ENCODE assay signal across 8 cellular contexts in genomic region chr15:23038741-23039150, GRCh38. TPM values are rescaled to one million over a fixed set of nuclear protein-coding genes. Genes with fewer than 3 reads are reported as not detected.
DNase-seq lines count a peak whose midpoint lies in the region; ATAC-seq, FAIRE-seq and TF ChIP-seq lines count a peak whose summit lies in the region.

No MANE protein-coding gene starts in this region.

- no peaks in the 10 kb centered on the region for H3K4me1 Mint-ChIP-seq in Calu3 (ENCODE audit: low read depth, unreplicated experiment)
- H3K4me1 Mint-ChIP-seq in natural killer cell treated with Interleukin-12 subunit alpha and Interleukin-12 subunit beta and Interleukin-15 and Interleukin-18, amount 100 ng/mL, for 72 hours (ENCODE audit: low read depth in 2 of 2), result peaks cover 7 to 12% of the 10 kb centered on the region in 2 donors

- POLR2A ChIA-PET in endothelial cell of umbilical vein (lab: Charles Lee), result no interaction called here

- H3K27ac ChIP-seq in RWPE2 (ENCODE audit: poor library complexity, severe bottlenecking) (peak overlapping the region; percentile 59), endothelial cell of umbilical vein (ENCODE audit: insufficient read depth, low read depth, low read length) (peak overlapping the region; percentile 29)

- H3K9me3 ChIP-seq in RWPE2 (ENCODE audit: severe bottlenecking) (no peaks in the 10 kb centered on the region), endothelial cell of umbilical vein (replicated peaks; ENCODE audit: control insufficient read depth, insufficient read depth, low read length) (no peaks in the 10 kb centered on the region)

- no peaks in the 10 kb centered on the region for H3K9me3 Mint-ChIP-seq in Calu3 (ENCODE audit: low read depth, unreplicated experiment)
- no peaks in the 10 kb centered on the region for H3K9me3 Mint-ChIP-seq in natural killer cell treated with Interleukin-12 subunit alpha and Interleukin-12 subunit beta and Interleukin-15 and Interleukin-18, amount 100 ng/mL, for 72 hours

- TF ChIP-seq CTCF in Calu3 (IDR thresholded peaks at IDR 0.05; ENCODE audit: unreplicated experiment) (no peak), RWPE2 (IDR thresholded peaks at IDR 0.05; ENCODE audit: poor library complexity, severe bottlenecking) (no peak), endothelial cell of umbilical vein (IDR thresholded peaks at IDR 0.05; ENCODE audit: extremely low read depth in 1 of 2, insufficient read depth in 1 of 2, low read depth in 1 of 2, low read length in 2 of 2) (no peak)

- peaks cover 32% of the 10 kb centered on the region for H3K36me3 ChIP-seq in RWPE2 (ENCODE audit: low read depth)
- peaks cover 3 to 11% of the 10 kb centered on the region in 2 experiments for H3K36me3 ChIP-seq in endothelial cell of umbilical vein (ENCODE audit: control insufficient read depth in 2 of 2, extremely low read depth in 1 of 2, insufficient read depth in 2 of 2, low read length in 2 of 2)

- peak overlapping the region; percentile 93 for H3K4me3 ChIP-seq in RWPE2 (ENCODE audit: severe bottlenecking)
- peak overlapping the region; percentile 47 to 81 (median 65) for H3K4me3 ChIP-seq in endothelial cell of umbilical vein (replicated peaks in 1 of 3; ENCODE audit: insufficient read depth in 1 of 3, low read depth in 1 of 3, low read length in 3 of 3)

- dilution Hi-C loops in endothelial cell of umbilical vein (cut with MboI; ENCODE audit: extremely low pct_ligation_motif_present, low sequenced_read_pairs), result no loop called here

- peak overlapping the region; percentile 75 for H3K4me3 Mint-ChIP-seq in Calu3 (ENCODE audit: low read depth, unreplicated experiment)
- peak overlapping the region; percentile 99 for H3K4me3 Mint-ChIP-seq in natural killer cell treated with Interleukin-12 subunit alpha and Interleukin-12 subunit beta and Interleukin-15 and Interleukin-18, amount 100 ng/mL, for 72 hours

- H3K4me1 ChIP-seq in RWPE2 (ENCODE audit: insufficient read depth, poor library complexity, severe bottlenecking), result peaks cover 12% of the 10 kb centered on the region
- peaks cover 7% of the 10 kb centered on the region for H3K4me1 ChIP-seq in endothelial cell of umbilical vein (ENCODE audit: control insufficient read depth, extremely low read depth, insufficient read depth, low read length)

- H2AFZ ChIP-seq in endothelial cell of umbilical vein (ENCODE audit: low read depth, low read length), result peak overlapping the region; percentile 51

- BruUV-seq in Calu3 (replicated peaks; lab: Mats Ljungman, UMichigan) (no TSS peak), endothelial cell of umbilical vein (replicated peaks; lab: Mats Ljungman, UMichigan) (no TSS peak)

- H3K4me2 ChIP-seq in endothelial cell of umbilical vein (ENCODE audit: insufficient read depth, low read length), result peak overlapping the region; percentile 96

- intact Hi-C loops in Calu3 (cut with micrococcal nuclease; ENCODE audit: unreplicated experiment) (no loop called here), endothelial cell of umbilical vein (cut with micrococcal nuclease) (no loop called here)

- no peak for FAIRE-seq in endothelial cell of umbilical vein (lab: Jason Lieb, UNC)

- CTCF ChIA-PET in Calu3 (lab: Charles Lee) (no interaction called here), endothelial cell of umbilical vein (lab: Charles Lee) (interaction anchor here (1.2 to 1.8 kb wide), 3 partner anchors 8 to 151 kb away, joined by 3 to 5 read pairs (median 3); no protein-coding TSS in a partner anchor)

- peaks cover 12% of the 10 kb centered on the region for H3K79me2 ChIP-seq in endothelial cell of umbilical vein (ENCODE audit: control insufficient read depth, insufficient read depth, low read length)

- no peaks in the 10 kb centered on the region for H3K27me3 Mint-ChIP-seq in Calu3 (ENCODE audit: unreplicated experiment)
- no peaks in the 10 kb centered on the region for H3K27me3 Mint-ChIP-seq in natural killer cell treated with Interleukin-12 subunit alpha and Interleukin-12 subunit beta and Interleukin-15 and Interleukin-18, amount 100 ng/mL, for 72 hours

- H3K27me3 ChIP-seq in RWPE2 (ENCODE audit: insufficient read depth, poor library complexity, severe bottlenecking) (no peaks in the 10 kb centered on the region), endothelial cell of umbilical vein (ENCODE audit: control insufficient read depth in 2 of 2, insufficient read depth in 2 of 2, low read length in 2 of 2) (no peaks in the 10 kb centered on the region)

- DNase-seq in Calu3, result no peak
- peak; percentile 47 for DNase-seq in RWPE2 (ENCODE audit: low spot score)
- peak; percentile 54 for DNase-seq in endothelial cell of umbilical vein (ENCODE audit: low read depth, low spot score)
- no peak for DNase-seq in natural killer cell treated with Interleukin-12 subunit alpha and Interleukin-12 subunit beta and Interleukin-15 and Interleukin-18, amount 100 ng/mL, for 72 hours (ENCODE audit: low spot score)
- no peak for DNase-seq in NK-92 treated with Interleukin-12 subunit alpha and Interleukin-12 subunit beta, amount 100 ng/mL, for 24 hours (lab: John Stamatoyannopoulos, UW)
- no peak for DNase-seq in effector CD4-positive, alpha-beta T cell

- TF ChIP-seq POLR2A in endothelial cell of umbilical vein (IDR thresholded peaks at IDR 0.05; ENCODE audit: low read depth, low read length), result no peak

- peaks cover 14% of the 10 kb centered on the region for H3K36me3 Mint-ChIP-seq in Calu3 (ENCODE audit: insufficient read depth, unreplicated experiment)
- peaks cover 8% of the 10 kb centered on the region for H3K36me3 Mint-ChIP-seq in natural killer cell treated with Interleukin-12 subunit alpha and Interleukin-12 subunit beta and Interleukin-15 and Interleukin-18, amount 100 ng/mL, for 72 hours

- peak; percentile 41 for ATAC-seq in GM19043 (IDR thresholded peaks at IDR 0.05; ENCODE audit: low read depth, unreplicated experiment)
- peak; percentile 17 for ATAC-seq in HG03342 (IDR thresholded peaks at IDR 0.05; ENCODE audit: unreplicated experiment)
- peak; percentile 26 for ATAC-seq in RWPE2 (ENCODE audit: low read depth)
- peak in 1 of 2 donors; percentile 1 for ATAC-seq in natural killer cell treated with Interleukin-12 subunit alpha and Interleukin-12 subunit beta and Interleukin-15 and Interleukin-18, amount 100 ng/mL, for 72 hours

- H3K9ac ChIP-seq in endothelial cell of umbilical vein (replicated peaks; ENCODE audit: extremely low read depth, insufficient read depth, low read length), result peak overlapping the region; percentile 81

- H3K27ac Mint-ChIP-seq in Calu3 (ENCODE audit: unreplicated experiment), result peak overlapping the region; percentile 90
- peak overlapping the region; percentile 83 to 89 for H3K27ac Mint-ChIP-seq in natural killer cell treated with Interleukin-12 subunit alpha and Interleukin-12 subunit beta and Interleukin-15 and Interleukin-18, amount 100 ng/mL, for 72 hours

- no peaks in the 10 kb centered on the region for H4K20me1 ChIP-seq in endothelial cell of umbilical vein (replicated peaks; ENCODE audit: control insufficient read depth, extremely low read depth, insufficient read depth, low read length)

- H3K9me1 ChIP-seq in endothelial cell of umbilical vein (replicated peaks; ENCODE audit: control insufficient read depth, extremely low read depth, insufficient read depth, low read length), result no peaks in the 10 kb centered on the region

TF ChIP-seq in endothelial cell of umbilical vein, 7 proteins besides CTCF, POLR2A, EP300 and RAD21:
- TF ChIP-seq MYC (IDR thresholded peaks at IDR 0.05; ENCODE audit: low read depth, low read length), result no peak
- peak; percentile 32 for TF ChIP-seq FOS (IDR thresholded peaks at IDR 0.05; ENCODE audit: borderline replicate concordance, insufficient read depth, low read length)
TF ChIP-seq in endothelial cell of umbilical vein: peak in this region for 1.

RNA-seq across cellular contexts. Expression of gene TUBGCP5, which starts 0.6 kb away (rescaled TPM):
- total RNA-seq in Calu3 (2022), result 6.8 and 7.8 TPM in 2 replicates
- total RNA-seq in endothelial cell of umbilical vein, result 18.4 and 18.6 TPM in 2 replicates
- 5.1 and 6.7 TPM in 2 replicates for polyA plus RNA-seq in endothelial cell of umbilical vein
- 8.3 and 8.6 TPM in 2 replicates for polyA plus RNA-seq in endothelial cell of umbilical vein (2011; cell fraction: cytosol; rRNA removed)
- 24.3 and 32.8 TPM in 2 replicates for polyA plus RNA-seq in endothelial cell of umbilical vein (2011; cell fraction: nucleus; rRNA removed)
- 7.4 and 12.9 TPM in 2 replicates for polyA plus RNA-seq in endothelial cell of umbilical vein (2012)
- 11.6 and 12.7 TPM in 2 replicates for polyA minus RNA-seq in endothelial cell of umbilical vein
- polyA minus RNA-seq in endothelial cell of umbilical vein (2011; cell fraction: cytosol; rRNA and poly(A)+ RNA removed), result 8.7 TPM
- polyA minus RNA-seq in endothelial cell of umbilical vein (2011; cell fraction: nucleus; rRNA and poly(A)+ RNA removed), result 18.8 and 24.4 TPM in 2 replicates
- total RNA-seq in natural killer cell treated with Interleukin-12 subunit alpha and Interleukin-12 subunit beta and Interleukin-15 and Interleukin-18, amount 100 ng/mL, for 72 hours, result 10 to 100 TPM; 19.4 to 28.5 TPM

RNA-seq across cellular contexts. Expression of gene CYFIP1, which starts 58.6 kb away (rescaled TPM):
- total RNA-seq in Calu3 (2022) (53.7 and 60.1 TPM in 2 replicates), endothelial cell of umbilical vein (135 and 158 TPM in 2 replicates)
- 67.4 and 81.4 TPM in 2 replicates for polyA plus RNA-seq in endothelial cell of umbilical vein
- polyA plus RNA-seq in endothelial cell of umbilical vein (2011; cell fraction: cytosol; rRNA removed), result 50.8 and 64.0 TPM in 2 replicates
- polyA plus RNA-seq in endothelial cell of umbilical vein (2011; cell fraction: nucleus; rRNA removed), result 86.2 and 89.0 TPM in 2 replicates
- 67.9 and 76.6 TPM in 2 replicates for polyA plus RNA-seq in endothelial cell of umbilical vein (2012)
- 214 and 271 TPM in 2 replicates for polyA minus RNA-seq in endothelial cell of umbilical vein
- 23.0 TPM for polyA minus RNA-seq in endothelial cell of umbilical vein (2011; cell fraction: cytosol; rRNA and poly(A)+ RNA removed)
- polyA minus RNA-seq in endothelial cell of umbilical vein (2011; cell fraction: nucleus; rRNA and poly(A)+ RNA removed), result 51.3 and 75.1 TPM in 2 replicates
- 10 to 100 TPM; 10.8 to 19.8 TPM for total RNA-seq in natural killer cell treated with Interleukin-12 subunit alpha and Interleukin-12 subunit beta and Interleukin-15 and Interleukin-18, amount 100 ng/mL, for 72 hours

Comparison
In these comparisons a context has a peak if more than half of its experiments do, and no peak if none do; other contexts are left out.
1. DNase-seq: peak in RWPE2 (single experiment) and endothelial cell of umbilical vein (single experiment); none in Calu3 (single experiment), natural killer cell treated with Interleukin-12 subunit alpha and Interleukin-12 subunit beta and Interleukin-15 and Interleukin-18, amount 100 ng/mL, for 72 hours (single experiment), NK-92 treated with Interleukin-12 subunit alpha and Interleukin-12 subunit beta, amount 100 ng/mL, for 24 hours (single experiment) and effector CD4-positive, alpha-beta T cell (single experiment).